Comparison of ENCODE assay signal across 11 cellular contexts in the genomic region with DNA sequence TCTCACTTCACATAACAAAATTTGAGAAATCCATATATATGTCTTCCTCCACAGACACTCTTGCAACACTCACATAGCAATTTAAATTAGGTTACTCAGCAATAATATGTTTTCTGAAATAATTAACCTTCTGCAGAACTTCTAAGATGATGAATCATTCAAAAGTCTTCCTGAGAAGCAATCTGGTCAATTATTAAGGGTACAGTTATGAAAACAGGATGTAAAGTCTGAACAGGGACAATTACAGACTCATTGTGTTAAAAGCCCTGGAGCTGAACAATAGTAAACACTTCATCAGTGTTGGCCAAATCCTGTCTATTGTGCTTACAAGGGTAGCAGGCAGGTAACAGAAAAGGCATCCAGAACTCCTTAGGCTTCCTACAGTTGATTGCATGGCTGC.
DNase-seq lines count a peak whose midpoint lies in the region; ATAC-seq and TF ChIP-seq lines count a peak whose summit lies in the region.
"Had no signal": no experiment of that assay in that cellular context is flagged by ENCODE, and none has a peak within 500 bp of the region (broad histone marks: within the 10 kb centered on the region; RNA-seq: fewer than 3 reads in every experiment).

No MANE protein-coding gene starts in this region.

- ATAC-seq in HG03064 (IDR thresholded peaks at IDR 0.05; ENCODE audit: low read depth, unreplicated experiment) (peak; percentile 73), RWPE2 (ENCODE audit: low read depth) (peak; percentile 83)

- H3K4me1 ChIP-seq in RWPE2 (ENCODE audit: insufficient read depth, poor library complexity, severe bottlenecking) (peaks cover 5% of the 10 kb centered on the region), tibial nerve (peaks cover 0 to 7% (median 0%) of the 10 kb centered on the region in 4 donors)

- DNase-seq in NCI-H510A treated with DMSO at 0.1 percent for 48 hours (lab: John Stamatoyannopoulos, UW) (peak; percentile 8), NCI-H510A (lab: John Stamatoyannopoulos, UW) (no peak), RWPE2 (ENCODE audit: low spot score) (no peak), renal cortical epithelial cell (ENCODE audit: low read depth) (peak; percentile 100), H4 (ENCODE audit: low spot score) (no peak), tibial nerve (ENCODE audit: low spot score in 2 of 2) (no peak)
- DNase-seq in activated naive CD4-positive, alpha-beta T cell treated with anti-CD3 and anti-CD28 coated beads, Interleukin-2, amount 50 U/mL, for 16 hours: no peak
- DNase-seq: activated CD4-positive, alpha-beta T cell treated with anti-CD3 and anti-CD28 coated beads, Interleukin-2, amount 50 U/mL, for 4 hours; stimulated activated CD4-positive, alpha-beta T cell treated with anti-CD3 and anti-CD28 coated beads, Interleukin-15, amount 100 ng/mL, for 24 hours had no signal

- H3K9me3 ChIP-seq in RWPE2 (ENCODE audit: severe bottlenecking) (no peaks in the 10 kb centered on the region), tibial nerve (no peaks in the 10 kb centered on the region)

- H3K27ac ChIP-seq in RWPE2 (ENCODE audit: poor library complexity, severe bottlenecking) (no peak overlapping the region), tibial nerve (no peak overlapping the region)
- H3K27ac ChIP-seq: 22Rv1 had no signal

- no peak for TF ChIP-seq POLR2A in tibial nerve (IDR thresholded peaks at IDR 0.05)

- TF ChIP-seq CTCF in RWPE2 (IDR thresholded peaks at IDR 0.05; ENCODE audit: poor library complexity, severe bottlenecking) (no peak), tibial nerve (IDR thresholded peaks at IDR 0.05) (no peak)

- H3K36me3 ChIP-seq in RWPE2 (ENCODE audit: low read depth) (no peaks in the 10 kb centered on the region), tibial nerve (no peaks in the 10 kb centered on the region)

- no peak for TF ChIP-seq EP300 in tibial nerve (IDR thresholded peaks at IDR 0.05)

- H3K27me3 ChIP-seq in RWPE2 (ENCODE audit: insufficient read depth, poor library complexity, severe bottlenecking) (no peaks in the 10 kb centered on the region), tibial nerve (no peaks in the 10 kb centered on the region)

- H3K4me3 ChIP-seq in RWPE2 (ENCODE audit: severe bottlenecking) (no peak overlapping the region), tibial nerve (no peak overlapping the region)

Comparison
In these comparisons a context has a peak if more than half of its experiments do, and no peak if none do; other contexts are left out.
1. DNase-seq: peak in NCI-H510A treated with DMSO at 0.1 percent for 48 hours (single experiment) and renal cortical epithelial cell (single experiment); none in NCI-H510A (single experiment), RWPE2 (single experiment), H4 (single experiment), activated naive CD4-positive, alpha-beta T cell treated with anti-CD3 and anti-CD28 coated beads, Interleukin-2, amount 50 U/mL, for 16 hours (single experiment) and tibial nerve (0 of 2).